ENCODE assay signal across 26 cellular contexts in the genomic region with DNA sequence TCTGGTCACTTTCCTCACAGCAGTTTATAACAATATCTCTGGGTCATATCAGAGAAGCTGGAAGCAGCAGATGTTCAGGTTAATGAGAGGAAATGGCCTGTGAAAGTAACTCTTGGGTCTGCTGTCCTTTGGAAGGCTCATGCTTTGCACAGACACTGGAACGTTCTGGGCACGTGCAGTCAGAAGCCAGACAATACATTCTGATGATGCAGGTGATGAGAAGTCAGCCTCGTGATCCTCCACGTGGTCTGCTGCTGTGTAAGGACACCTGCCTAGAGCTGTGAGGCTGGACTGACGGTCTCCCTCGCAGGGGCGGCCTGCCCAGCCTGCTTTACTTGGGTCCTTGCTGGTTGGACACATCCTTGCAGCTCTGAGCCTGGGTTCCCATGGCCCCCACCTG. TPM values are rescaled to one million over a fixed set of nuclear protein-coding genes. Genes with fewer than 3 reads are reported as not detected.
DNase-seq lines count a peak whose midpoint lies in the region; ATAC-seq, FAIRE-seq and TF ChIP-seq lines count a peak whose summit lies in the region.
"Had no signal": no experiment of that assay in that cellular context is flagged by ENCODE, and none has a peak within 500 bp of the region (broad histone marks: within the 10 kb centered on the region; RNA-seq: fewer than 3 reads in every experiment).

No MANE protein-coding gene starts in this region.

- no peak for TF ChIP-seq EP300 in upper lobe of left lung (IDR thresholded peaks at IDR 0.05)

- H3K9ac ChIP-seq in keratinocyte (ENCODE audit: control insufficient read depth, extremely low read depth, insufficient read depth, low read length): no peak overlapping the region

- H3K27me3 ChIP-seq in keratinocyte (ENCODE audit: control insufficient read depth, extremely low read depth, insufficient read depth, low read length) (no peaks in the 10 kb centered on the region), upper lobe of left lung (no peaks in the 10 kb centered on the region)
- H3K27me3 ChIP-seq: right atrium auricular region, stomach, tibial artery had no signal

- H3K27ac ChIP-seq in keratinocyte (ENCODE audit: control insufficient read depth, insufficient read depth, low read length) (no peak overlapping the region), upper lobe of left lung (peak overlapping the region in 3 of 4 donors; percentile 14 to 41 (median 30))
- H3K27ac ChIP-seq: stomach, tibial artery had no signal

- H3K4me3 ChIP-seq in keratinocyte (ENCODE audit: control insufficient read depth in 2 of 3, extremely low read depth in 1 of 3, insufficient read depth in 2 of 3, low read depth in 1 of 3, low read length in 3 of 3) (no peak overlapping the region), upper lobe of left lung (no peak overlapping the region)
- H3K4me3 ChIP-seq: lower lobe of right lung, right atrium auricular region, smooth muscle cell, stomach, tibial artery had no signal

- H3K9me3 ChIP-seq in keratinocyte (ENCODE audit: control insufficient read depth, low read depth, low read length): no peaks in the 10 kb centered on the region
- no peaks in the 10 kb centered on the region for H3K9me3 ChIP-seq in upper lobe of left lung
- H3K9me3 ChIP-seq: lower lobe of right lung, right atrium auricular region, stomach, tibial artery had no signal

- H3K36me3 ChIP-seq in keratinocyte (ENCODE audit: control insufficient read depth in 2 of 2, extremely low read depth in 1 of 2, insufficient read depth in 2 of 2, low read length in 2 of 2) (peaks cover 14 to 19% of the 10 kb centered on the region in 2 experiments), upper lobe of left lung (peaks cover 0 to 33% (median 24%) of the 10 kb centered on the region in 4 donors)

- TF ChIP-seq POLR2A in upper lobe of left lung (IDR thresholded peaks at IDR 0.05): no peak

- dilution Hi-C loops in keratinocyte (cut with MboI; ENCODE audit: extremely low pct_ligation_motif_present, low sequenced_read_pairs): no loop called here

- FAIRE-seq in keratinocyte (lab: Jason Lieb, UNC): peak; percentile 29

- no peak overlapping the region for H3K4me2 ChIP-seq in keratinocyte (ENCODE audit: control insufficient read depth, extremely low read depth, insufficient read depth, low read depth, low read length)
- H3K4me2 ChIP-seq: smooth muscle cell had no signal

- no peaks in the 10 kb centered on the region for H3K9me1 ChIP-seq in keratinocyte (ENCODE audit: control insufficient read depth, extremely low read depth, insufficient read depth, low read length)

- H3K4me1 ChIP-seq in keratinocyte (ENCODE audit: control insufficient read depth, extremely low read depth, insufficient read depth, low read length): peaks cover 9% of the 10 kb centered on the region
- peaks cover 16 to 39% (median 29%) of the 10 kb centered on the region in 4 donors for H3K4me1 ChIP-seq in upper lobe of left lung

- TF ChIP-seq CTCF in keratinocyte (optimal IDR thresholded peaks at IDR 0.05 in 1 of 3, IDR thresholded peaks at IDR 0.05 in 1 of 3, conservative IDR thresholded peaks at IDR 0.05 in 1 of 3; ENCODE audit: extremely low read depth in 1 of 3, insufficient read depth in 2 of 3, low read length in 3 of 3) (no peak), upper lobe of left lung (IDR thresholded peaks at IDR 0.05) (no peak)

- 68 to 72% methylated on average over 4 to 7 of the region's 7 CpGs for WGBS in upper lobe of left lung, 2 donors

- peaks cover 2% of the 10 kb centered on the region for H4K20me1 ChIP-seq in keratinocyte (ENCODE audit: control insufficient read depth, extremely low read depth, insufficient read depth, low read length)

- DNase-seq in Right ventricle myocardium superior (peak; percentile 43), cardiac septum (ENCODE audit: low spot score) (no peak), SK-N-DZ (ENCODE audit: low spot score) (peak; percentile 56), keratinocyte (ENCODE audit: low read depth, low spot score) (no peak), upper lobe of left lung (no peak), cortex of kidney (lab: John Stamatoyannopoulos, UW) (no peak), T1000 (lab: John Stamatoyannopoulos, UW) (no peak)
- DNase-seq: activated CD4-positive, alpha-beta T cell treated with anti-CD3 and anti-CD28 coated beads, Interleukin-2, amount 50 U/mL, for 1 hour; aorta; caudate nucleus; DMS79; GDM1; H9; hypothalamus; KG1; lower lobe of right lung; MM.1S; NCI-H2081 treated with DMSO at 0.1 percent for 48 hours; NCI-H446; NCI-H82; stimulated activated CD4-positive, alpha-beta T cell treated with anti-CD3 and anti-CD28 coated beads, Interleukin-1b, Interleukin-23, amount 100 ng/mL, for 48 hours; stomach; tibial artery had no signal

- no peaks in the 10 kb centered on the region for H3K79me2 ChIP-seq in keratinocyte (ENCODE audit: control insufficient read depth, insufficient read depth, low read length)

- intact Hi-C loops in Right ventricle myocardium superior (cut with DNase I): no loop called here
- intact Hi-C loops in cardiac septum (cut with DNase I): loop anchor here (5.0 kb wide), 1 partner anchor 51 kb away; no protein-coding TSS in a partner anchor

- H2AFZ ChIP-seq in keratinocyte (ENCODE audit: control insufficient read depth, low read length): no peak overlapping the region

- no peak for ATAC-seq in Right ventricle myocardium superior (ENCODE audit: poor library complexity)
- no peak for ATAC-seq in upper lobe of left lung (ENCODE audit: low FRiP score in 2 of 2)
- ATAC-seq in HG03095 (IDR thresholded peaks at IDR 0.05; ENCODE audit: unreplicated experiment): no peak
- ATAC-seq: lower lobe of right lung had no signal

RNA-seq across cellular contexts. Expression of gene ADORA2A, which starts 18.8 kb away (rescaled TPM):
- 4.1 TPM for total RNA-seq in Right ventricle myocardium superior
- 5.3 TPM for total RNA-seq in cardiac septum
- 8.7 and 11.8 TPM in 2 replicates for polyA plus RNA-seq in SK-N-DZ (2014; cell fraction: cytosol; rRNA removed)
- 4.8 and 7.8 TPM in 2 replicates for polyA plus RNA-seq in SK-N-DZ (2014; cell fraction: nucleus; rRNA removed)
- 0.09 to 0.37 TPM (median 0.20 TPM) in 3 replicates for polyA plus RNA-seq in keratinocyte
- polyA plus RNA-seq in keratinocyte (2011; ENCODE audit: low read depth): not detected
- polyA plus RNA-seq in keratinocyte (2011; cell fraction: cytosol; rRNA removed): 0.09 and 0.17 TPM in 2 replicates
- polyA plus RNA-seq in keratinocyte (2011; cell fraction: nucleus; rRNA removed): 0.84 and 1.2 TPM in 2 replicates
- 0.33 and 0.47 TPM in 2 replicates for polyA plus RNA-seq in keratinocyte (2012; ENCODE audit: low replicate concordance)
- 1.8 to 4.0 TPM (median 3.0 TPM) in 3 replicates for polyA minus RNA-seq in keratinocyte
- polyA minus RNA-seq in keratinocyte (2011; cell fraction: cytosol; rRNA and poly(A)+ RNA removed): not detected
- polyA minus RNA-seq in keratinocyte (2011; cell fraction: nucleus; rRNA and poly(A)+ RNA removed): 1.4 and 2.5 TPM in 2 replicates
- 10 to 100 TPM in 2 of 6 donors, 1 to 10 TPM in 4; 7.3 to 20.9 (median 8.8) TPM for total RNA-seq in upper lobe of left lung

Comparison
In these comparisons a context has a peak if more than half of its experiments do, and no peak if none do; other contexts are left out.
1. DNase-seq: peak in Right ventricle myocardium superior (single experiment) and SK-N-DZ (single experiment); none in cardiac septum (single experiment), keratinocyte (single experiment), upper lobe of left lung (0 of 2), cortex of kidney (single experiment) and T1000 (single experiment).